In genomic region chr12:51076235-51076930, GRCh38 we compare ENCODE assay signal across 12 cellular contexts. TPM values are rescaled to one million over a fixed set of nuclear protein-coding genes. Genes with fewer than 3 reads are reported as not detected.
A peak's percentile ranks its signal among the peaks of the same experiment; 100 is the strongest.
DNase-seq lines count a peak whose midpoint lies in the region; ATAC-seq and TF ChIP-seq lines count a peak whose summit lies in the region.
"Had no signal": no experiment of that assay in that cellular context is flagged by ENCODE, and none has a peak within 500 bp of the region (broad histone marks: within the 10 kb centered on the region; RNA-seq: fewer than 3 reads in every experiment).

No MANE protein-coding gene starts in this region.

- peaks cover 18% of the 10 kb centered on the region for H3K36me3 Mint-ChIP-seq in activated T-cell treated with anti-CD3 and anti-CD28 coated beads, Interleukin-2, amount 50 U/mL, for 4 hours (ENCODE audit: insufficient read depth)
- peaks cover 0 to 25% (median 15%) of the 10 kb centered on the region in 5 donors for H3K36me3 Mint-ChIP-seq in naive thymus-derived CD4-positive, alpha-beta T cell
- peaks cover 14% of the 10 kb centered on the region for H3K36me3 Mint-ChIP-seq in type B pancreatic cell
- H3K36me3 Mint-ChIP-seq: natural killer cell had no signal

- H3K27me3 Mint-ChIP-seq in activated T-cell treated with anti-CD3 and anti-CD28 coated beads, Interleukin-2, amount 50 U/mL, for 4 hours (ENCODE audit: low read depth): no peaks in the 10 kb centered on the region
- H3K27me3 Mint-ChIP-seq in naive thymus-derived CD4-positive, alpha-beta T cell: no peaks in the 10 kb centered on the region
- H3K27me3 Mint-ChIP-seq in type B pancreatic cell: no peaks in the 10 kb centered on the region
- H3K27me3 Mint-ChIP-seq: stimulated activated naive B cell treated with anti-CD40 and anti-IgM and Interleukin-4, amounts not matched to agents 10 μg/mL and 1 μg/mL and 100 μg/mL, for 72 hours had no signal

- TF ChIP-seq CTCF in type B pancreatic cell (conservative IDR thresholded peaks at IDR 0.05): no peak

- no peaks in the 10 kb centered on the region for H3K9me3 ChIP-seq in naive thymus-derived CD4-positive, alpha-beta T cell (ENCODE audit: control insufficient read depth in 2 of 3, low read length in 3 of 3)
- H3K9me3 ChIP-seq: BLaER1 had no signal

- H3K4me3 Mint-ChIP-seq in activated T-cell treated with anti-CD3 and anti-CD28 coated beads, Interleukin-2, amount 50 U/mL, for 4 hours: no peak overlapping the region
- H3K4me3 Mint-ChIP-seq in naive thymus-derived CD4-positive, alpha-beta T cell: peak overlapping the region in 3 of 10 donors; percentile 21 to 58 (median 28)
- no peak overlapping the region for H3K4me3 Mint-ChIP-seq in type B pancreatic cell
- H3K4me3 Mint-ChIP-seq: natural killer cell; stimulated activated naive B cell treated with anti-CD40 and anti-IgM and Interleukin-4, amounts not matched to agents 10 μg/mL and 1 μg/mL and 100 μg/mL, for 72 hours had no signal

- no peak overlapping the region for H3K4me3 ChIP-seq in naive thymus-derived CD4-positive, alpha-beta T cell (ENCODE audit: low read length)
- H3K4me3 ChIP-seq: BLaER1 had no signal

- no peaks in the 10 kb centered on the region for H3K9me3 Mint-ChIP-seq in activated T-cell treated with anti-CD3 and anti-CD28 coated beads, Interleukin-2, amount 50 U/mL, for 4 hours
- H3K9me3 Mint-ChIP-seq in naive thymus-derived CD4-positive, alpha-beta T cell: peaks cover 0 to 3% (median 0%) of the 10 kb centered on the region in 11 donors
- no peaks in the 10 kb centered on the region for H3K9me3 Mint-ChIP-seq in type B pancreatic cell
- H3K9me3 Mint-ChIP-seq: natural killer cell; stimulated activated naive B cell treated with anti-CD40 and anti-IgM and Interleukin-4, amounts not matched to agents 10 μg/mL and 1 μg/mL and 100 μg/mL, for 72 hours had no signal

- intact Hi-C loops in naive thymus-derived CD4-positive, alpha-beta T cell (cut with micrococcal nuclease): no loop called here

- peaks cover 23% of the 10 kb centered on the region for H3K4me1 Mint-ChIP-seq in activated T-cell treated with anti-CD3 and anti-CD28 coated beads, Interleukin-2, amount 50 U/mL, for 4 hours (ENCODE audit: low read depth)
- peaks cover 20 to 50% (median 41%) of the 10 kb centered on the region in 7 donors for H3K4me1 Mint-ChIP-seq in naive thymus-derived CD4-positive, alpha-beta T cell
- peaks cover 11% of the 10 kb centered on the region for H3K4me1 Mint-ChIP-seq in type B pancreatic cell (ENCODE audit: unreplicated experiment)

- DNase-seq in stimulated activated naive CD4-positive, alpha-beta T cell treated with Interleukin-2 at 50 U/mL for 16 hours (lab: John Stamatoyannopoulos, UW): peak; percentile 1
- DNase-seq in stimulated activated naive CD4-positive, alpha-beta T cell (lab: John Stamatoyannopoulos, UW): no peak
- no peak for DNase-seq in activated T-cell treated with anti-CD3 and anti-CD28 coated beads, Interleukin-2, amount 50 U/mL, for 4 hours
- DNase-seq in naive thymus-derived CD4-positive, alpha-beta T cell: no peak
- no peak for DNase-seq in type B pancreatic cell (ENCODE audit: extremely low spot score, unreplicated experiment)
- DNase-seq in NCI-H524 (lab: John Stamatoyannopoulos, UW): no peak
- no peak for DNase-seq in mesenteric fat pad (ENCODE audit: low spot score)
- DNase-seq: natural killer cell; NCI-H2171; stimulated activated naive B cell treated with anti-CD40 and anti-IgM and Interleukin-4, amounts not matched to agents 10 μg/mL and 1 μg/mL and 100 μg/mL, for 72 hours had no signal

- POLR2A ChIA-PET in naive thymus-derived CD4-positive, alpha-beta T cell (lab: Charles Lee): interaction anchor here (0.6 to 0.7 kb wide), 4 partner anchors 13 to 910 kb away, joined by 3 read pairs; no protein-coding TSS in a partner anchor

- H3K36me3 ChIP-seq in naive thymus-derived CD4-positive, alpha-beta T cell (ENCODE audit: control insufficient read depth in 2 of 3, insufficient read depth in 3 of 3, low read length in 3 of 3): peaks cover 5 to 28% (median 7%) of the 10 kb centered on the region in 3 experiments

- H3K27ac ChIP-seq in naive thymus-derived CD4-positive, alpha-beta T cell (ENCODE audit: low read depth, low read length): no peak overlapping the region
- H3K27ac ChIP-seq: BLaER1 had no signal

- peak; percentile 82 to 89 for ATAC-seq in activated T-cell treated with anti-CD3 and anti-CD28 coated beads, Interleukin-2, amount 50 U/mL, for 4 hours
- no peak for ATAC-seq in naive thymus-derived CD4-positive, alpha-beta T cell
- no peak for ATAC-seq in HG02884 (IDR thresholded peaks at IDR 0.05; ENCODE audit: unreplicated experiment)
- ATAC-seq: natural killer cell; stimulated activated naive B cell treated with anti-CD40 and anti-IgM and Interleukin-4, amounts not matched to agents 10 μg/mL and 1 μg/mL and 100 μg/mL, for 72 hours had no signal

- no peaks in the 10 kb centered on the region for H3K27me3 ChIP-seq in naive thymus-derived CD4-positive, alpha-beta T cell (ENCODE audit: control insufficient read depth in 2 of 2, insufficient read depth in 2 of 2, low read length in 2 of 2)
- H3K27me3 ChIP-seq: BLaER1 had no signal

- H3K4me1 ChIP-seq in naive thymus-derived CD4-positive, alpha-beta T cell (ENCODE audit: control insufficient read depth in 2 of 2, insufficient read depth in 2 of 2, low read length in 2 of 2): peaks cover 0 to 4% of the 10 kb centered on the region in 2 donors

- CTCF ChIA-PET in naive thymus-derived CD4-positive, alpha-beta T cell (lab: Charles Lee): interaction anchor here (0.6 to 1.4 kb wide), 2 partner anchors 24 to 797 kb away, joined by 3 read pairs; no protein-coding TSS in a partner anchor

- peak overlapping the region in 7 of 9 donors; percentile 42 to 87 (median 72) for H3K27ac Mint-ChIP-seq in naive thymus-derived CD4-positive, alpha-beta T cell
- H3K27ac Mint-ChIP-seq in type B pancreatic cell: peak overlapping the region; percentile 30
- H3K27ac Mint-ChIP-seq: natural killer cell; stimulated activated naive B cell treated with anti-CD40 and anti-IgM and Interleukin-4, amounts not matched to agents 10 μg/mL and 1 μg/mL and 100 μg/mL, for 72 hours had no signal

RNA-seq across cellular contexts. Expression of gene CSRNP2, which starts 7.0 kb away (rescaled TPM):
- 10 to 100 TPM; 20.7 to 22.5 (median 21.5) TPM for total RNA-seq in activated T-cell treated with anti-CD3 and anti-CD28 coated beads, Interleukin-2, amount 50 U/mL, for 4 hours
- total RNA-seq in naive thymus-derived CD4-positive, alpha-beta T cell: 10 to 100 TPM; 20.0 to 38.7 (median 23.4) TPM
- 1 to 10 TPM; 2.7 to 6.9 TPM for polyA plus RNA-seq in naive thymus-derived CD4-positive, alpha-beta T cell
- total RNA-seq in type B pancreatic cell (ENCODE audit: low replicate concordance) (32.1 and 55.5 TPM in 2 replicates), mesenteric fat pad (33.6 TPM)

RNA-seq across cellular contexts. Expression of gene LETMD1, which starts 28.3 kb away (rescaled TPM):
- total RNA-seq in activated T-cell treated with anti-CD3 and anti-CD28 coated beads, Interleukin-2, amount 50 U/mL, for 4 hours: 10 to 100 TPM; 40.6 to 47.6 (median 42.5) TPM
- 100 to 1,000 TPM in 1 of 5 experiments, 10 to 100 TPM in 4; 58.8 to 101 (median 77.0) TPM for total RNA-seq in naive thymus-derived CD4-positive, alpha-beta T cell
- 10 to 100 TPM; 32.4 to 42.0 TPM for polyA plus RNA-seq in naive thymus-derived CD4-positive, alpha-beta T cell
- total RNA-seq in type B pancreatic cell (ENCODE audit: low replicate concordance) (67.8 and 68.7 TPM in 2 replicates), mesenteric fat pad (49.1 TPM)

RNA-seq across cellular contexts. Expression of gene SLC11A2, which starts 50.2 kb away (rescaled TPM):
- 10 to 100 TPM; 39.1 to 45.0 (median 39.3) TPM for total RNA-seq in activated T-cell treated with anti-CD3 and anti-CD28 coated beads, Interleukin-2, amount 50 U/mL, for 4 hours
- total RNA-seq in naive thymus-derived CD4-positive, alpha-beta T cell: 10 to 100 TPM; 49.3 to 65.4 (median 61.0) TPM
- polyA plus RNA-seq in naive thymus-derived CD4-positive, alpha-beta T cell: 10 to 100 TPM; 14.0 to 24.6 TPM
- total RNA-seq in type B pancreatic cell (ENCODE audit: low replicate concordance): 56.3 and 62.9 TPM in 2 replicates
- total RNA-seq in mesenteric fat pad: 72.0 TPM

Comparison
In these comparisons a context has a peak if more than half of its experiments do, and no peak if none do; other contexts are left out.
1. ATAC-seq: peak in activated T-cell treated with anti-CD3 and anti-CD28 coated beads, Interleukin-2, amount 50 U/mL, for 4 hours (2 of 2); none in naive thymus-derived CD4-positive, alpha-beta T cell (single experiment) and HG02884 (single experiment).